11 cellular contexts compared by ENCODE assay signal in genomic region chr6:52919511-52919910, GRCh38. TPM values are rescaled to one million over a fixed set of nuclear protein-coding genes. Genes with fewer than 3 reads are reported as not detected.
A peak's percentile ranks its signal among the peaks of the same experiment; 100 is the strongest.
DNase-seq lines count a peak whose midpoint lies in the region; ATAC-seq and TF ChIP-seq lines count a peak whose summit lies in the region.
"Not testable (repeated sequence)": the region's sequence is repeated elsewhere in the genome, so short reads cannot be mapped to it uniquely, and the experiment has no call there.
"Had no signal": no experiment of that assay in that cellular context is flagged by ENCODE, and none has a peak within 500 bp of the region (broad histone marks: within the 10 kb centered on the region; RNA-seq: fewer than 3 reads in every experiment).

No MANE protein-coding gene starts in this region.

- not testable (repeated sequence) for H3K27me3 Mint-ChIP-seq in MCF 10A (ENCODE audit: insufficient read depth, unreplicated experiment)

- CTCF ChIA-PET in MCF 10A (lab: Yijun Ruan, JAX), result interaction anchor here (0.6 to 0.7 kb wide), 3 partner anchors 78 to 729 kb away, joined by 3 to 5 read pairs (median 3); no protein-coding TSS in a partner anchor

- peak in 3 of 4 donors; percentile 46 to 61 (median 58) for ATAC-seq in right lobe of liver

- H3K79me2 ChIP-seq in hepatocyte, result not testable (repeated sequence)

- H3K4me2 ChIP-seq in hepatocyte, result not testable (repeated sequence)

- peaks cover 22% of the 10 kb centered on the region for H3K4me1 ChIP-seq in hepatocyte (ENCODE audit: insufficient read depth)
- peaks cover 0 to 34% (median 6%) of the 10 kb centered on the region in 4 donors for H3K4me1 ChIP-seq in right lobe of liver
- peaks cover 19% of the 10 kb centered on the region for H3K4me1 ChIP-seq in suprapubic skin

- not testable (repeated sequence) for TF ChIP-seq EP300 in suprapubic skin (IDR thresholded peaks at IDR 0.05)

- peak overlapping the region; percentile 47 for H3K27ac ChIP-seq in hepatocyte
- peak overlapping the region in 2 of 3 donors; percentile 89 to 95 for H3K27ac ChIP-seq in right lobe of liver
- H3K27ac ChIP-seq in suprapubic skin, result peak overlapping the region; percentile 78

- not testable (repeated sequence) for H3K9me3 Mint-ChIP-seq in MCF 10A (ENCODE audit: unreplicated experiment)

- H4K20me1 ChIP-seq in hepatocyte (ENCODE audit: insufficient read depth, poor library complexity, severe bottlenecking), result not testable (repeated sequence)

- H3K9me2 ChIP-seq in hepatocyte (replicated peaks; ENCODE audit: insufficient read depth), result not testable (repeated sequence)

- POLR2A ChIA-PET in MCF 10A (lab: Yijun Ruan, JAX), result interaction anchor here (0.6 to 4.3 kb wide), 15 partner anchors 8 to 618 kb away, joined by 3 to 35 read pairs (median 4); partner anchors contain the start of genes GSTA3 and GSTA4

- TF ChIP-seq POLR2A in right lobe of liver (IDR thresholded peaks at IDR 0.05); suprapubic skin (IDR thresholded peaks at IDR 0.05): not testable (repeated sequence)

- peak overlapping the region; percentile 63 for H3K27ac Mint-ChIP-seq in MCF 10A (ENCODE audit: low read depth, unreplicated experiment)

- WGBS in hepatocyte (ENCODE audit: low lambda C conversion rate, missing lambda C conversion rate), result 6% methylated on average over 1 of the region's 1 CpG
- WGBS in right lobe of liver (ENCODE audit: insufficient coverage, low coverage, low lambda C conversion rate, missing lambda C conversion rate), result 31% methylated on average over 1 of the region's 1 CpG
- 25% methylated on average over 1 of the region's 1 CpG for WGBS in suprapubic skin

- H3K4me3 ChIP-seq in epithelial cell of esophagus (ENCODE audit: low read length); hepatocyte; right lobe of liver; suprapubic skin: not testable (repeated sequence)

- peaks cover 25% of the 10 kb centered on the region for H3K4me1 Mint-ChIP-seq in MCF 10A (ENCODE audit: insufficient read depth, unreplicated experiment)

- DNase-seq in DMS79 treated with DMSO at 0.1 percent for 48 hours (lab: John Stamatoyannopoulos, UW), result peak; percentile 26
- DNase-seq in NCI-H748 (lab: John Stamatoyannopoulos, UW; ENCODE audit: unreplicated experiment), result peak; percentile 21
- DNase-seq in MCF 10A (ENCODE audit: unreplicated experiment), result peak; percentile 82
- DNase-seq in epithelial cell of esophagus (ENCODE audit: low read depth), result peak; percentile 91
- peak; percentile 14 for DNase-seq in fibroblast of peridontal ligament (ENCODE audit: extremely low read depth)
- DNase-seq in hepatocyte (ENCODE audit: low spot score), result peak; percentile 12
- not testable (repeated sequence) for DNase-seq in right lobe of liver; suprapubic skin (ENCODE audit: low spot score in 2 of 2)

- intact Hi-C loops in MCF 10A (cut with micrococcal nuclease), result loop anchor here (2.0 to 5.0 kb wide), 2 partner anchors 43 to 73 kb away; no protein-coding TSS in a partner anchor
- intact Hi-C loops in right lobe of liver (cut with DNase I), result not testable (repeated sequence)

- TF ChIP-seq CTCF in MCF 10A (IDR thresholded peaks at IDR 0.05; ENCODE audit: unreplicated experiment); epithelial cell of esophagus (IDR thresholded peaks at IDR 0.05; ENCODE audit: insufficient read depth, low read depth, low read length, missing control alignments); hepatocyte (IDR thresholded peaks at IDR 0.05; ENCODE audit: poor library complexity); right lobe of liver (IDR thresholded peaks at IDR 0.05); suprapubic skin (IDR thresholded peaks at IDR 0.05): not testable (repeated sequence)

- H3K36me3 Mint-ChIP-seq in MCF 10A (ENCODE audit: insufficient read depth, unreplicated experiment), result not testable (repeated sequence)

- H3K27me3 ChIP-seq in hepatocyte, right lobe of liver, suprapubic skin: not testable (repeated sequence)

- not testable (repeated sequence) for H2AFZ ChIP-seq in hepatocyte

- BruUV-seq in MCF 10A (replicated peaks; lab: Mats Ljungman, UMichigan), result not testable (repeated sequence)

- H3K4me3 Mint-ChIP-seq in MCF 10A (ENCODE audit: unreplicated experiment), result peak overlapping the region; percentile 36

- not testable (repeated sequence) for H3K9me3 ChIP-seq in hepatocyte (ENCODE audit: low read depth); right lobe of liver; suprapubic skin

- H3K36me3 ChIP-seq in hepatocyte (replicated peaks; ENCODE audit: insufficient read depth, low read depth); right lobe of liver; suprapubic skin: not testable (repeated sequence)

RNA-seq across cellular contexts. Expression of gene GSTA3, which starts 10.0 kb away (rescaled TPM):
- total RNA-seq in MCF 10A (2022) (not detected in 2 replicates), hepatocyte (not detected in 2 replicates), right lobe of liver (not detected), suprapubic skin (10 to 100 TPM; 12.4 to 17.4 (median 16.3) TPM)
- polyA plus RNA-seq in hepatocyte, result not detected in 2 replicates
- total RNA-seq: CD4-positive, alpha-beta T cell; GM12878; RPMI7951 had no signal
- polyA plus RNA-seq: GM12878 had no signal

Comparison
In these comparisons a context has a peak if more than half of its experiments do, and no peak if none do; other contexts are left out.
1. RNA of gene GSTA3, which starts 10.0 kb away (total RNA-seq): 12.4 to 17.4 TPM in suprapubic skin; not detected in MCF 10A, not detected in hepatocyte and not detected in right lobe of liver; every median in the first group is over 10 times any median in the second.
2. Peak in every context shown above with its lines, with median percentiles within 50 percentile points of each other: H3K27ac ChIP-seq.